23 cellular contexts compared by ENCODE assay signal in the genomic region with DNA sequence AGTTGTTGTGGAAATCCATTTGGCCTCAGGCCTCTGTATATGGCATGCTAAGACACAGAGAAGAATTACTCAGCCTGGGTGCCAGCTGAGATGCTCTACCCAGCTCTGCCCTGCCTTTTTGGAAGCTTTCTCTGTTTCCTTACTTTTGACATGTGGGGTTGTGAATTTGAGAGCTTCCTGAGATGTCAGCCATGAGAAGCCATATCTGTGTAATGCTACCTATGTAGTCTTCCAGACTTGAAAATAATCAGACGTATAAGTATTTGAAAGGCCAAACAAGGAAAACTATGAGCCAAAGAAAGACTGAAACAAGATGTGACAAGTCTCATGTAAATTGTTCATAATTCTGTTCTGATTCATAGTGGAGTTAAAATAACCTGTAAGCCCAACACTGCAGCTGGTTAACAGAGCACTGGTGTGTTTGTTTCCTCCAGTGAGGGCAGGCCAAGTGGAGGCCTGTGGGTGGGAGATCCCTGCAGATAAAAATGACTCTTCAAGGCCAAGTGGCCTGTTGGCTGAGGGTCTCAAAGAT.
DNase-seq lines count a peak whose midpoint lies in the region; ATAC-seq, FAIRE-seq and TF ChIP-seq lines count a peak whose summit lies in the region.
"Had no signal": no experiment of that assay in that cellular context is flagged by ENCODE, and none has a peak within 500 bp of the region (broad histone marks: within the 10 kb centered on the region; RNA-seq: fewer than 3 reads in every experiment).

No MANE protein-coding gene starts in this region.

- H3K4me1 Mint-ChIP-seq in naive thymus-derived CD4-positive, alpha-beta T cell, result no peaks in the 10 kb centered on the region
- H3K4me1 Mint-ChIP-seq: natural killer cell had no signal

- H3K36me3 Mint-ChIP-seq in naive thymus-derived CD4-positive, alpha-beta T cell, result no peaks in the 10 kb centered on the region
- H3K36me3 Mint-ChIP-seq: natural killer cell; stimulated activated effector memory CD8-positive, alpha-beta T cell treated with anti-CD3 and anti-CD28 coated beads, Interleukin-12 subunit alpha, Interleukin-12 subunit beta, amount 100 ng/mL, for 72 hours; type B pancreatic cell had no signal

- no peaks in the 10 kb centered on the region for H4K20me1 ChIP-seq in keratinocyte (ENCODE audit: control insufficient read depth, extremely low read depth, insufficient read depth, low read length)
- no peaks in the 10 kb centered on the region for H4K20me1 ChIP-seq in PC-9 (ENCODE audit: insufficient read depth)
- H4K20me1 ChIP-seq: BLaER1 treated with 17β-estradiol and CSF1 and Interleukin-3, amounts not matched to agents 10 nM and 100 nM had no signal

- ATAC-seq in naive thymus-derived CD4-positive, alpha-beta T cell, result no peak
- ATAC-seq: effector memory CD8-positive, alpha-beta T cell; gastrocnemius medialis; HCT116; left lung; natural killer cell; stimulated activated effector memory CD8-positive, alpha-beta T cell treated with anti-CD3 and anti-CD28 coated beads, Interleukin-12 subunit alpha, Interleukin-12 subunit beta, amount 100 ng/mL, for 72 hours had no signal

- H3K4me3 Mint-ChIP-seq in naive thymus-derived CD4-positive, alpha-beta T cell, result no peak overlapping the region
- H3K4me3 Mint-ChIP-seq: effector memory CD8-positive, alpha-beta T cell; natural killer cell; stimulated activated effector memory CD8-positive, alpha-beta T cell treated with anti-CD3 and anti-CD28 coated beads, Interleukin-12 subunit alpha, Interleukin-12 subunit beta, amount 100 ng/mL, for 72 hours; type B pancreatic cell had no signal

- TF ChIP-seq POLR2A in suprapubic skin (IDR thresholded peaks at IDR 0.05), result no peak

- no peaks in the 10 kb centered on the region for H3K9me1 ChIP-seq in keratinocyte (ENCODE audit: control insufficient read depth, extremely low read depth, insufficient read depth, low read length)

- CTCF ChIA-PET in naive thymus-derived CD4-positive, alpha-beta T cell (lab: Charles Lee), result no interaction called here
- CTCF ChIA-PET in PC-9 (lab: Charles Lee), result no interaction called here

- H3K27me3 ChIP-seq in keratinocyte (ENCODE audit: control insufficient read depth, extremely low read depth, insufficient read depth, low read length), result no peaks in the 10 kb centered on the region
- H3K27me3 ChIP-seq in suprapubic skin, result no peaks in the 10 kb centered on the region
- no peaks in the 10 kb centered on the region for H3K27me3 ChIP-seq in naive thymus-derived CD4-positive, alpha-beta T cell (ENCODE audit: control insufficient read depth in 2 of 2, insufficient read depth in 2 of 2, low read length in 2 of 2)
- no peaks in the 10 kb centered on the region for H3K27me3 ChIP-seq in PC-9 (ENCODE audit: insufficient read depth, low read depth)
- H3K27me3 ChIP-seq: BLaER1 treated with 17β-estradiol and CSF1 and Interleukin-3, amounts not matched to agents 10 nM and 100 nM; gastrocnemius medialis; left lung had no signal

- TF ChIP-seq CTCF in keratinocyte (optimal IDR thresholded peaks at IDR 0.05 in 1 of 3, IDR thresholded peaks at IDR 0.05 in 1 of 3, conservative IDR thresholded peaks at IDR 0.05 in 1 of 3; ENCODE audit: extremely low read depth in 1 of 3, insufficient read depth in 2 of 3, low read length in 3 of 3) (no peak), suprapubic skin (IDR thresholded peaks at IDR 0.05) (no peak), PC-9 (conservative IDR thresholded peaks at IDR 0.05) (no peak)

- H3K36me3 ChIP-seq in keratinocyte (ENCODE audit: control insufficient read depth in 2 of 2, extremely low read depth in 1 of 2, insufficient read depth in 2 of 2, low read length in 2 of 2), result no peaks in the 10 kb centered on the region
- no peaks in the 10 kb centered on the region for H3K36me3 ChIP-seq in suprapubic skin
- H3K36me3 ChIP-seq in naive thymus-derived CD4-positive, alpha-beta T cell (ENCODE audit: control insufficient read depth in 2 of 3, insufficient read depth in 3 of 3, low read length in 3 of 3), result no peaks in the 10 kb centered on the region
- no peaks in the 10 kb centered on the region for H3K36me3 ChIP-seq in PC-9 (ENCODE audit: low read depth)
- H3K36me3 ChIP-seq: BLaER1 treated with 17β-estradiol and CSF1 and Interleukin-3, amounts not matched to agents 10 nM and 100 nM; gastrocnemius medialis; left lung had no signal

- H3K79me2 ChIP-seq in keratinocyte (ENCODE audit: control insufficient read depth, insufficient read depth, low read length) (no peaks in the 10 kb centered on the region), PC-9 (ENCODE audit: low read depth) (no peaks in the 10 kb centered on the region)

- no peaks in the 10 kb centered on the region for H3K9me3 ChIP-seq in keratinocyte (ENCODE audit: control insufficient read depth, low read depth, low read length)
- no peaks in the 10 kb centered on the region for H3K9me3 ChIP-seq in suprapubic skin
- no peaks in the 10 kb centered on the region for H3K9me3 ChIP-seq in naive thymus-derived CD4-positive, alpha-beta T cell (ENCODE audit: control insufficient read depth in 2 of 3, low read length in 3 of 3)
- H3K9me3 ChIP-seq in PC-9 (ENCODE audit: insufficient read depth, low read depth), result no peaks in the 10 kb centered on the region
- H3K9me3 ChIP-seq: BLaER1 treated with 17β-estradiol and CSF1 and Interleukin-3, amounts not matched to agents 10 nM and 100 nM; gastrocnemius medialis; left lung had no signal

- BruUV-seq in PC-9 (replicated peaks; lab: Mats Ljungman, UMichigan), result no TSS peak

- DNase-seq in RPMI7951 (ENCODE audit: low read depth) (peak; percentile 42), dedifferentiated amniotic fluid mesenchymal stem cell (ENCODE audit: extremely low spot score) (peak; percentile 48), keratinocyte (ENCODE audit: low read depth, low spot score) (peak; percentile 58), suprapubic skin (ENCODE audit: low spot score in 2 of 2) (no peak), PC-9 (no peak), MV-4-11 (lab: John Stamatoyannopoulos, UW) (no peak), NOMO-1 treated with dmso at 0.1 percent for 144 hours (lab: John Stamatoyannopoulos, UW; ENCODE audit: unreplicated experiment) (no peak)
- DNase-seq in naive thymus-derived CD4-positive, alpha-beta T cell, result no peak
- DNase-seq: central memory CD4-positive, alpha-beta T cell; DMS 273 treated with DMSO at 0.1 percent for 48 hours; effector memory CD8-positive, alpha-beta T cell; gastrocnemius medialis; left lung; natural killer cell; NCI-H1105 treated with DMSO at 0.1 percent for 48 hours; NCI-H226; NK-92 treated with Interleukin-12 subunit alpha and Interleukin-12 subunit beta, amount 100 ng/mL, for 24 hours; posterior cingulate gyrus; SHP77 had no signal

- FAIRE-seq in keratinocyte (lab: Jason Lieb, UNC), result peak; percentile 90

- peaks cover 3 to 30% (median 19%) of the 10 kb centered on the region in 5 donors for H3K27me3 Mint-ChIP-seq in naive thymus-derived CD4-positive, alpha-beta T cell
- H3K27me3 Mint-ChIP-seq: type B pancreatic cell had no signal

- H3K27ac Mint-ChIP-seq in naive thymus-derived CD4-positive, alpha-beta T cell, result no peak overlapping the region
- H3K27ac Mint-ChIP-seq: effector memory CD8-positive, alpha-beta T cell; natural killer cell; stimulated activated effector memory CD8-positive, alpha-beta T cell treated with anti-CD3 and anti-CD28 coated beads, Interleukin-12 subunit alpha, Interleukin-12 subunit beta, amount 100 ng/mL, for 72 hours; type B pancreatic cell had no signal

- peak overlapping the region; percentile 59 for H3K9ac ChIP-seq in keratinocyte (ENCODE audit: control insufficient read depth, extremely low read depth, insufficient read depth, low read length)
- H3K9ac ChIP-seq: BLaER1 treated with 17β-estradiol and CSF1 and Interleukin-3, amounts not matched to agents 10 nM and 100 nM had no signal

- dilution Hi-C loops in keratinocyte (cut with MboI; ENCODE audit: extremely low pct_ligation_motif_present, low sequenced_read_pairs), result no loop called here

- 35% methylated on average over 1 of the region's 1 CpG for WGBS in suprapubic skin

- peaks cover 43% of the 10 kb centered on the region for H3K4me1 ChIP-seq in keratinocyte (ENCODE audit: control insufficient read depth, extremely low read depth, insufficient read depth, low read length)
- peaks cover 64% of the 10 kb centered on the region for H3K4me1 ChIP-seq in suprapubic skin
- no peaks in the 10 kb centered on the region for H3K4me1 ChIP-seq in naive thymus-derived CD4-positive, alpha-beta T cell (ENCODE audit: control insufficient read depth in 2 of 2, insufficient read depth in 2 of 2, low read length in 2 of 2)
- no peaks in the 10 kb centered on the region; the same call in 1 of the 2 replicates for H3K4me1 ChIP-seq in PC-9 (replicated peaks; ENCODE audit: insufficient read depth)
- H3K4me1 ChIP-seq: BLaER1 treated with 17β-estradiol and CSF1 and Interleukin-3, amounts not matched to agents 10 nM and 100 nM; left lung had no signal

- H3F3A ChIP-seq in PC-9 (ENCODE audit: insufficient read depth, low read depth), result no peaks in the 10 kb centered on the region

- H3K9me2 ChIP-seq in PC-9 (ENCODE audit: insufficient read depth), result no peaks in the 10 kb centered on the region

- H3K4me3 ChIP-seq in keratinocyte (ENCODE audit: control insufficient read depth in 2 of 3, extremely low read depth in 1 of 3, insufficient read depth in 2 of 3, low read depth in 1 of 3, low read length in 3 of 3) (peak overlapping the region in 1 of 3 experiments; percentile 18), suprapubic skin (no peak overlapping the region), PC-9 (no peak overlapping the region)
- no peak overlapping the region for H3K4me3 ChIP-seq in naive thymus-derived CD4-positive, alpha-beta T cell (ENCODE audit: low read length)
- H3K4me3 ChIP-seq: BLaER1 treated with 17β-estradiol and CSF1 and Interleukin-3, amounts not matched to agents 10 nM and 100 nM; gastrocnemius medialis; left lung had no signal

- H3K4me2 ChIP-seq in keratinocyte (ENCODE audit: control insufficient read depth, extremely low read depth, insufficient read depth, low read depth, low read length) (peak overlapping the region; percentile 73), PC-9 (no peak overlapping the region)
- H3K4me2 ChIP-seq: BLaER1 treated with 17β-estradiol and CSF1 and Interleukin-3, amounts not matched to agents 10 nM and 100 nM had no signal

- intact Hi-C loops in naive thymus-derived CD4-positive, alpha-beta T cell (cut with micrococcal nuclease), result no loop called here
- intact Hi-C loops in PC-9 (cut with micrococcal nuclease; ENCODE audit: unreplicated experiment), result no loop called here

- H3K27ac ChIP-seq in keratinocyte (ENCODE audit: control insufficient read depth, insufficient read depth, low read length) (peak overlapping the region; percentile 90), suprapubic skin (peak overlapping the region; percentile 78), PC-9 (no peak overlapping the region)
- H3K27ac ChIP-seq in naive thymus-derived CD4-positive, alpha-beta T cell (ENCODE audit: low read depth, low read length), result no peak overlapping the region
- H3K27ac ChIP-seq: BLaER1 treated with 17β-estradiol and CSF1 and Interleukin-3, amounts not matched to agents 10 nM and 100 nM; gastrocnemius medialis; left lung had no signal

- no peak for TF ChIP-seq EP300 in suprapubic skin (IDR thresholded peaks at IDR 0.05)

- POLR2A ChIA-PET in naive thymus-derived CD4-positive, alpha-beta T cell (lab: Charles Lee), result no interaction called here
- POLR2A ChIA-PET in PC-9 (lab: Charles Lee; ENCODE audit: unreplicated experiment), result no interaction called here

- H2AFZ ChIP-seq in keratinocyte (ENCODE audit: control insufficient read depth, low read length) (peak overlapping the region; percentile 70), PC-9 (no peak overlapping the region)

- H3K9me3 Mint-ChIP-seq in naive thymus-derived CD4-positive, alpha-beta T cell, result no peaks in the 10 kb centered on the region
- H3K9me3 Mint-ChIP-seq: effector memory CD8-positive, alpha-beta T cell; natural killer cell; stimulated activated effector memory CD8-positive, alpha-beta T cell treated with anti-CD3 and anti-CD28 coated beads, Interleukin-12 subunit alpha, Interleukin-12 subunit beta, amount 100 ng/mL, for 72 hours had no signal

Comparison
In these comparisons a context has a peak if more than half of its experiments do, and no peak if none do; other contexts are left out.
1. DNase-seq: peak in RPMI7951 (single experiment), dedifferentiated amniotic fluid mesenchymal stem cell (single experiment) and keratinocyte (single experiment); none in suprapubic skin (0 of 2), naive thymus-derived CD4-positive, alpha-beta T cell (0 of 9), PC-9 (0 of 2), MV-4-11 (single experiment) and NOMO-1 treated with dmso at 0.1 percent for 144 hours (single experiment).
2. H3K27ac ChIP-seq: peak in keratinocyte (single experiment) and suprapubic skin (single experiment); none in naive thymus-derived CD4-positive, alpha-beta T cell (single experiment) and PC-9 (single experiment).